In genomic region chr3:144119611-144120010, GRCh38 we compare ENCODE assay signal across 13 cellular contexts.
DNase-seq lines count a peak whose midpoint lies in the region; ATAC-seq lines count a peak whose summit lies in the region.
"Had no signal": no experiment of that assay in that cellular context is flagged by ENCODE, and none has a peak within 500 bp of the region (broad histone marks: within the 10 kb centered on the region; RNA-seq: fewer than 3 reads in every experiment).

No MANE protein-coding gene starts in this region.

- CTCF ChIA-PET in activated CD8-positive, alpha-beta T cell treated with anti-CD3 and anti-CD28 coated beads, Interleukin-2, amount 10 ng/mL, durations not matched to agents 7 days and 5 days (lab: Charles Lee): no interaction called here

- H2AFZ ChIP-seq in neuron (ENCODE audit: low read depth, low read length): no peak overlapping the region

- H3K4me1 Mint-ChIP-seq in activated CD4-positive, alpha-beta T cell treated with anti-CD3 and anti-CD28 coated beads, Interleukin-2, amount 10 ng/mL, durations not matched to agents 24 days and 14 days: no peaks in the 10 kb centered on the region
- no peaks in the 10 kb centered on the region for H3K4me1 Mint-ChIP-seq in activated CD8-positive, alpha-beta T cell treated with anti-CD3 and anti-CD28 coated beads, Interleukin-2, amount 10 ng/mL, durations not matched to agents 7 days and 5 days (ENCODE audit: low read depth)

- no peaks in the 10 kb centered on the region for H3K9me3 ChIP-seq in neuron (ENCODE audit: low read length)
- H3K9me3 ChIP-seq: A549 had no signal

- no peaks in the 10 kb centered on the region for H3K27me3 ChIP-seq in neuron (ENCODE audit: insufficient read depth, low read length)

- peak overlapping the region; percentile 39 for H3K27ac ChIP-seq in caudate nucleus (ENCODE audit: low read depth, low read length)
- H3K27ac ChIP-seq: A549, C4-2B had no signal

- no peaks in the 10 kb centered on the region for H3K27me3 Mint-ChIP-seq in activated CD4-positive, alpha-beta T cell treated with anti-CD3 and anti-CD28 coated beads, Interleukin-2, amount 10 ng/mL, durations not matched to agents 24 days and 14 days
- no peaks in the 10 kb centered on the region for H3K27me3 Mint-ChIP-seq in activated CD8-positive, alpha-beta T cell treated with anti-CD3 and anti-CD28 coated beads, Interleukin-2, amount 10 ng/mL, durations not matched to agents 7 days and 5 days (ENCODE audit: low read depth)

- no peak overlapping the region for H3K4me3 Mint-ChIP-seq in activated CD4-positive, alpha-beta T cell treated with anti-CD3 and anti-CD28 coated beads, Interleukin-2, amount 10 ng/mL, durations not matched to agents 24 days and 14 days
- H3K4me3 Mint-ChIP-seq in activated CD8-positive, alpha-beta T cell treated with anti-CD3 and anti-CD28 coated beads, Interleukin-2, amount 10 ng/mL, durations not matched to agents 7 days and 5 days: no peak overlapping the region

- H3K9me3 Mint-ChIP-seq in activated CD4-positive, alpha-beta T cell treated with anti-CD3 and anti-CD28 coated beads, Interleukin-2, amount 10 ng/mL, durations not matched to agents 24 days and 14 days: no peaks in the 10 kb centered on the region
- no peaks in the 10 kb centered on the region for H3K9me3 Mint-ChIP-seq in activated CD8-positive, alpha-beta T cell treated with anti-CD3 and anti-CD28 coated beads, Interleukin-2, amount 10 ng/mL, durations not matched to agents 7 days and 5 days (ENCODE audit: insufficient read depth)

- no peak overlapping the region for H3K27ac Mint-ChIP-seq in activated CD4-positive, alpha-beta T cell treated with anti-CD3 and anti-CD28 coated beads, Interleukin-2, amount 10 ng/mL, durations not matched to agents 24 days and 14 days
- H3K27ac Mint-ChIP-seq in activated CD8-positive, alpha-beta T cell treated with anti-CD3 and anti-CD28 coated beads, Interleukin-2, amount 10 ng/mL, durations not matched to agents 7 days and 5 days: no peak overlapping the region

- no peaks in the 10 kb centered on the region for H3K36me3 ChIP-seq in neuron (ENCODE audit: insufficient read depth, low read length)

- POLR2A ChIA-PET in activated CD8-positive, alpha-beta T cell treated with anti-CD3 and anti-CD28 coated beads, Interleukin-2, amount 10 ng/mL, durations not matched to agents 7 days and 5 days (lab: Charles Lee): no interaction called here

- peak overlapping the region; percentile 18 for H3K4me3 ChIP-seq in neuron (ENCODE audit: low read length)
- H3K4me3 ChIP-seq: A549 had no signal

- no peaks in the 10 kb centered on the region for H3K36me3 Mint-ChIP-seq in activated CD4-positive, alpha-beta T cell treated with anti-CD3 and anti-CD28 coated beads, Interleukin-2, amount 10 ng/mL, durations not matched to agents 24 days and 14 days (ENCODE audit: low read depth)
- no peaks in the 10 kb centered on the region for H3K36me3 Mint-ChIP-seq in activated CD8-positive, alpha-beta T cell treated with anti-CD3 and anti-CD28 coated beads, Interleukin-2, amount 10 ng/mL, durations not matched to agents 7 days and 5 days (ENCODE audit: low read depth)

- DNase-seq in activated CD4-positive, alpha-beta T cell treated with anti-CD3 and anti-CD28 coated beads, Interleukin-2, amount 10 ng/mL, durations not matched to agents 24 days and 14 days: peak; percentile 9
- DNase-seq in activated CD4-positive, alpha-beta T cell treated with anti-CD3 and anti-CD28 coated beads, Interleukin-2, amount 50 U/mL, for 4 hours: no peak
- DNase-seq in caudate nucleus (lab: John Stamatoyannopoulos, UW): peak in 2 of 61 donors; percentile 23 to 33
- DNase-seq in activated naive CD4-positive, alpha-beta T cell treated with anti-CD3 and anti-CD28 coated beads, Interleukin-2, amount 50 U/mL, for 16 hours: no peak
- no peak for DNase-seq in activated CD8-positive, alpha-beta T cell treated with anti-CD3 and anti-CD28 coated beads, Interleukin-2, amount 10 ng/mL, durations not matched to agents 7 days and 5 days
- no peak for DNase-seq in middle frontal gyrus (ENCODE audit: extremely low spot score, low spot score)
- DNase-seq: DMS153, GOT3, KG1, NCI-H187 had no signal

- intact Hi-C loops in activated CD4-positive, alpha-beta T cell treated with anti-CD3 and anti-CD28 coated beads, Interleukin-2, amount 10 ng/mL, durations not matched to agents 24 days and 14 days (cut with micrococcal nuclease): no loop called here

- ATAC-seq in activated CD8-positive, alpha-beta T cell treated with anti-CD3 and anti-CD28 coated beads, Interleukin-2, amount 10 ng/mL, durations not matched to agents 7 days and 5 days: no peak
- ATAC-seq: A549 had no signal

- H3K4me1 ChIP-seq in neuron (ENCODE audit: insufficient read depth, low read length): peaks cover 30% of the 10 kb centered on the region
